21 cellular contexts compared by ENCODE assay signal in genomic region chr14:101708853-101709532, GRCh38. TPM values are rescaled to one million over a fixed set of nuclear protein-coding genes. Genes with fewer than 3 reads are reported as not detected.
DNase-seq lines count a peak whose midpoint lies in the region; ATAC-seq, FAIRE-seq and TF ChIP-seq lines count a peak whose summit lies in the region.
"Had no signal": no experiment of that assay in that cellular context is flagged by ENCODE, and none has a peak within 500 bp of the region (broad histone marks: within the 10 kb centered on the region; RNA-seq: fewer than 3 reads in every experiment).

No MANE protein-coding gene starts in this region.

- peaks cover 4 to 5% of the 10 kb centered on the region in 2 donors for H3K9me3 ChIP-seq in neuronal stem cell (replicated peaks in 1 of 2; ENCODE audit: control insufficient read depth in 2 of 2, insufficient read depth in 1 of 2, low read depth in 1 of 2, low read length in 2 of 2)
- H3K9me3 ChIP-seq: Caco-2, upper lobe of right lung had no signal

- H3K4me3 Mint-ChIP-seq in effector memory CD8-positive, alpha-beta T cell: no peak overlapping the region
- H3K4me3 Mint-ChIP-seq: activated CD4-positive, alpha-beta T cell treated with anti-CD3 and anti-CD28 coated beads for 36 hours; mesothelial cell of epicardium had no signal

- no peak for TF ChIP-seq POLR2A in GM18505 (IDR thresholded peaks at IDR 0.05; ENCODE audit: borderline replicate concordance, extremely low read depth, insufficient read depth, insufficient read length)

- DNase-seq in NCI-H82 (lab: John Stamatoyannopoulos, UW) (peak; percentile 20), NCI-H82 treated with DMSO at 0.1 percent for 48 hours (lab: John Stamatoyannopoulos, UW; ENCODE audit: unreplicated experiment) (no peak), HTR-8/SVneo (ENCODE audit: insufficient read length, low spot score) (no peak), neuronal stem cell (ENCODE audit: low spot score) (no peak), germinal center (ENCODE audit: low spot score) (no peak), NCI-H1048 (lab: John Stamatoyannopoulos, UW) (no peak)
- no peak for DNase-seq in effector memory CD8-positive, alpha-beta T cell
- DNase-seq: activated CD4-positive, alpha-beta T cell treated with anti-CD3 and anti-CD28 coated beads for 36 hours; activated naive CD4-positive, alpha-beta T cell treated with anti-CD3 and anti-CD28 coated beads, Interleukin-2, amount 50 U/mL, for 16 hours; Caco-2; effector memory CD4-positive, alpha-beta T cell; glutamatergic neuron; H7; left colon; NCI-H2029 treated with DMSO at 0.1 percent for 48 hours; stimulated activated CD4-positive, alpha-beta T cell treated with anti-CD3 and anti-CD28 coated beads, Interleukin-4, amount 100 ng/mL, for 4 hours; upper lobe of right lung had no signal

- no peak overlapping the region for H2BK5ac ChIP-seq in neuronal stem cell (ENCODE audit: low read length)

- H2BK12ac ChIP-seq in neuronal stem cell (ENCODE audit: low read length): no peak overlapping the region

- H3K9me3 Mint-ChIP-seq in effector memory CD8-positive, alpha-beta T cell: no peaks in the 10 kb centered on the region

- no peaks in the 10 kb centered on the region for H3K79me1 ChIP-seq in neuronal stem cell (ENCODE audit: low read depth, low read length)

- no peak overlapping the region for H2BK15ac ChIP-seq in neuronal stem cell (ENCODE audit: low read length)

- peaks cover 3 to 20% (median 11%) of the 10 kb centered on the region in 3 experiments for H3K27me3 ChIP-seq in neuronal stem cell (ENCODE audit: control insufficient read depth in 3 of 3, insufficient read depth in 3 of 3, low read depth in 1 of 3, low read length in 3 of 3)
- H3K27me3 ChIP-seq: upper lobe of right lung had no signal

- H3K18ac ChIP-seq in neuronal stem cell (ENCODE audit: low read length): no peak overlapping the region

- no CpG with 5 or more reads among the region's 18 CpGs for WGBS in neuronal stem cell (ENCODE audit: extremely low coverage in 2 of 2, insufficient read length in 2 of 2, insufficient replicate concordance in 1 of 2), 2 donors

- H3K4me1 ChIP-seq in neuronal stem cell (ENCODE audit: control insufficient read depth in 2 of 2, insufficient read depth in 1 of 2, low read depth in 1 of 2, low read length in 2 of 2): peaks cover 6 to 8% of the 10 kb centered on the region in 2 donors

- peak; percentile 58 for FAIRE-seq in HTR-8/SVneo (lab: Jason Lieb, UNC)

- H4K8ac ChIP-seq in neuronal stem cell (ENCODE audit: low read depth, low read length): no peak overlapping the region

- no peak overlapping the region for H3K4me3 ChIP-seq in neuronal stem cell (ENCODE audit: low read length in 2 of 2)
- H3K4me3 ChIP-seq: upper lobe of right lung had no signal

- H2AFZ ChIP-seq in neuronal stem cell (ENCODE audit: low read length): no peak overlapping the region

- no peak overlapping the region for H3K14ac ChIP-seq in neuronal stem cell (ENCODE audit: low read length)

- no peak overlapping the region for H2BK120ac ChIP-seq in neuronal stem cell (ENCODE audit: low read depth, low read length)

- peak overlapping the region; percentile 27 to 93 for H3K27ac Mint-ChIP-seq in effector memory CD8-positive, alpha-beta T cell
- H3K27ac Mint-ChIP-seq: activated CD4-positive, alpha-beta T cell treated with anti-CD3 and anti-CD28 coated beads for 36 hours; mesothelial cell of epicardium had no signal

- H3K27ac ChIP-seq in neuronal stem cell (replicated peaks; ENCODE audit: low read length): no peak overlapping the region
- H3K27ac ChIP-seq: 22Rv1, KMS-11, upper lobe of right lung had no signal

- H3K4me1 Mint-ChIP-seq in effector memory CD8-positive, alpha-beta T cell (ENCODE audit: low read depth in 2 of 2): peaks cover 47 to 55% of the 10 kb centered on the region in 2 donors

- H3K4ac ChIP-seq in neuronal stem cell (ENCODE audit: low read length): no peak overlapping the region

- no peak overlapping the region for H3K4me2 ChIP-seq in neuronal stem cell (ENCODE audit: insufficient read depth, low read length, poor library complexity, severe bottlenecking)
- H3K4me2 ChIP-seq: KMS-11 had no signal

- no peak overlapping the region for H3K9ac ChIP-seq in neuronal stem cell (ENCODE audit: low read depth, low read length, poor library complexity)
- H3K9ac ChIP-seq: KMS-11 had no signal

- peak overlapping the region; percentile 51 for H2AK5ac ChIP-seq in neuronal stem cell (ENCODE audit: low read depth, low read length)

- H3K27me3 Mint-ChIP-seq in effector memory CD8-positive, alpha-beta T cell: no peaks in the 10 kb centered on the region
- H3K27me3 Mint-ChIP-seq: activated CD4-positive, alpha-beta T cell treated with anti-CD3 and anti-CD28 coated beads for 36 hours had no signal

- no peak for ATAC-seq in effector memory CD8-positive, alpha-beta T cell (replicated peaks)
- no peak for ATAC-seq in GM18505 (IDR thresholded peaks at IDR 0.05; ENCODE audit: unreplicated experiment)
- ATAC-seq: activated CD4-positive, alpha-beta T cell treated with anti-CD3 and anti-CD28 coated beads for 36 hours; left colon; upper lobe of right lung had no signal

- peaks cover 44% of the 10 kb centered on the region for H3K36me3 Mint-ChIP-seq in effector memory CD8-positive, alpha-beta T cell (ENCODE audit: insufficient read depth)
- H3K36me3 Mint-ChIP-seq: mesothelial cell of epicardium had no signal

- H3K36me3 ChIP-seq in neuronal stem cell (replicated peaks in 1 of 2; ENCODE audit: control insufficient read depth in 2 of 2, insufficient read depth in 2 of 2, low read length in 2 of 2): no peaks in the 10 kb centered on the region
- H3K36me3 ChIP-seq: upper lobe of right lung had no signal

- no peak overlapping the region for H4K91ac ChIP-seq in neuronal stem cell (ENCODE audit: low read depth, low read length, poor library complexity)

- H3K23ac ChIP-seq in neuronal stem cell (ENCODE audit: low read depth, low read length, poor library complexity): peak overlapping the region; percentile 61

RNA-seq across cellular contexts. Expression of gene PPP2R5C, which starts 52.5 kb away (rescaled TPM):
- 199 TPM for polyA plus RNA-seq in neuronal stem cell (2013, experiment 1 of 2)
- polyA plus RNA-seq in neuronal stem cell (2013, experiment 2 of 2): 209 TPM
